Comparison of ENCODE assay signal across 8 cellular contexts in genomic region chr22:29266564-29267461, GRCh38. TPM values are rescaled to one million over a fixed set of nuclear protein-coding genes. Genes with fewer than 3 reads are reported as not detected.
A peak's percentile ranks its signal among the peaks of the same experiment; 100 is the strongest.
DNase-seq lines count a peak whose midpoint lies in the region; ATAC-seq, FAIRE-seq and TF ChIP-seq lines count a peak whose summit lies in the region.

No MANE protein-coding gene starts in this region.

- TF ChIP-seq CTCF in A549 (IDR thresholded peaks at IDR 0.05) (no peak), suprapubic skin (IDR thresholded peaks at IDR 0.05) (no peak)

- H3K4me2 ChIP-seq in A549: peak overlapping the region; percentile 98

- peak overlapping the region; percentile 100 for H3K4me3 Mint-ChIP-seq in activated naive CD8-positive, alpha-beta T cell treated with anti-CD3 and anti-CD28 coated beads, Interleukin-2, amount 50 U/mL, for 24 hours

- H3K9me3 Mint-ChIP-seq in activated naive CD8-positive, alpha-beta T cell treated with anti-CD3 and anti-CD28 coated beads, Interleukin-2, amount 50 U/mL, for 24 hours: no peaks in the 10 kb centered on the region

- H3K27me3 ChIP-seq in layer of hippocampus (ENCODE audit: control insufficient read depth, insufficient read depth, low read length) (no peaks in the 10 kb centered on the region), suprapubic skin (no peaks in the 10 kb centered on the region)

- H3K9me3 ChIP-seq in A549 (no peaks in the 10 kb centered on the region), suprapubic skin (no peaks in the 10 kb centered on the region)

- no peak for TF ChIP-seq EP300 in A549 (IDR thresholded peaks at IDR 0.05)
- no peak for TF ChIP-seq EP300 in suprapubic skin (IDR thresholded peaks at IDR 0.05)

- peaks cover 46% of the 10 kb centered on the region for H3K36me3 Mint-ChIP-seq in activated naive CD8-positive, alpha-beta T cell treated with anti-CD3 and anti-CD28 coated beads, Interleukin-2, amount 50 U/mL, for 24 hours (ENCODE audit: low read depth)

- H3K36me3 ChIP-seq in suprapubic skin: peaks cover 19% of the 10 kb centered on the region

- no peak for FAIRE-seq in A549 (lab: Jason Lieb, UNC)

- peak overlapping the region; percentile 100 for H3K27ac Mint-ChIP-seq in activated naive CD8-positive, alpha-beta T cell treated with anti-CD3 and anti-CD28 coated beads, Interleukin-2, amount 50 U/mL, for 24 hours

- H3K27ac ChIP-seq in A549 (peak overlapping the region; percentile 100), layer of hippocampus (ENCODE audit: low read depth, low read length) (peak overlapping the region; percentile 100), suprapubic skin (peak overlapping the region; percentile 99)

- ATAC-seq in A549 (peak in 1 of 2 experiments; percentile 7; a peak in 3 of 6 replicates), GM21381 (IDR thresholded peaks at IDR 0.05; ENCODE audit: unreplicated experiment) (no peak)
- no peak for ATAC-seq in activated naive CD8-positive, alpha-beta T cell treated with anti-CD3 and anti-CD28 coated beads, Interleukin-2, amount 50 U/mL, for 24 hours

- peaks cover 3% of the 10 kb centered on the region for H3K27me3 Mint-ChIP-seq in activated naive CD8-positive, alpha-beta T cell treated with anti-CD3 and anti-CD28 coated beads, Interleukin-2, amount 50 U/mL, for 24 hours

- TF ChIP-seq POLR2A in A549 (IDR thresholded peaks at IDR 0.05; ENCODE audit: low read length) (no peak), suprapubic skin (IDR thresholded peaks at IDR 0.05) (no peak)

- DNase-seq in A549 (ENCODE audit: low read depth in 1 of 2, low spot score in 1 of 2) (no peak), HK-2 (ENCODE audit: unreplicated experiment) (peak; percentile 13), suprapubic skin (ENCODE audit: low spot score in 2 of 2) (no peak), superior temporal gyrus (ENCODE audit: extremely low spot score) (no peak)
- DNase-seq in activated naive CD8-positive, alpha-beta T cell treated with anti-CD3 and anti-CD28 coated beads, Interleukin-2, amount 50 U/mL, for 24 hours: peak; percentile 17
- no peak for DNase-seq in stimulated activated CD4-positive, alpha-beta T cell treated with anti-CD3 and anti-CD28 coated beads, Interleukin-4, amount 100 ng/mL, for 24 hours

- H3K4me1 Mint-ChIP-seq in activated naive CD8-positive, alpha-beta T cell treated with anti-CD3 and anti-CD28 coated beads, Interleukin-2, amount 50 U/mL, for 24 hours: peaks cover 38% of the 10 kb centered on the region

- H3K4me3 ChIP-seq in A549 (peak overlapping the region; percentile 99), suprapubic skin (peak overlapping the region; percentile 80)

- no peak for TF ChIP-seq RAD21 in A549 (conservative IDR thresholded peaks at IDR 0.05 in 1 of 2, IDR thresholded peaks at IDR 0.05 in 1 of 2)

- 13% methylated on average over 9 of the region's 13 CpGs for WGBS in A549 (ENCODE audit: missing lambda C conversion rate)
- WGBS in suprapubic skin: 47% methylated on average over 5 of the region's 13 CpGs

- POLR2A ChIA-PET in A549 (lab: Yijun Ruan, JAX): no interaction called here

- CTCF ChIA-PET in A549 (lab: Yijun Ruan, JAX): interaction anchor here (0.7 to 1.1 kb wide), 2 partner anchors 18 to 22 kb away, joined by 3 read pairs; no protein-coding TSS in a partner anchor

- peaks cover 26% of the 10 kb centered on the region for H3K4me1 ChIP-seq in A549
- H3K4me1 ChIP-seq in suprapubic skin: peaks cover 47% of the 10 kb centered on the region

TF ChIP-seq in A549, 52 proteins besides CTCF, POLR2A, EP300 and RAD21:
- TF ChIP-seq FOSL2 (IDR thresholded peaks at IDR 0.05) (no peak), FOSL2 (CRISPR knock-in tag; IDR thresholded peaks at IDR 0.05) (no peak), USF2 (IDR thresholded peaks at IDR 0.05) (no peak), JUNB (IDR thresholded peaks at IDR 0.05) (no peak), HOXB5 (CRISPR knock-in tag; IDR thresholded peaks at IDR 0.05) (no peak), MAZ (IDR thresholded peaks at IDR 0.05; ENCODE audit: borderline replicate concordance, low read depth, low read length) (no peak), TP53 (CRISPR knock-in tag; IDR thresholded peaks at IDR 0.05) (no peak), HEYL (CRISPR knock-in tag; IDR thresholded peaks at IDR 0.05) (no peak), PHF8 (IDR thresholded peaks at IDR 0.05; ENCODE audit: borderline replicate concordance, low read depth) (no peak), MYC (IDR thresholded peaks at IDR 0.05; ENCODE audit: borderline replicate concordance, low read length) (no peak), NR3C1 (IDR thresholded peaks at IDR 0.05) (no peak), KDM1A (IDR thresholded peaks at IDR 0.05; ENCODE audit: low read depth) (no peak), FOXS1 (CRISPR knock-in tag; IDR thresholded peaks at IDR 0.05) (no peak), NFE2L2 (conservative IDR thresholded peaks at IDR 0.05; ENCODE audit: low read length) (no peak)
- TF ChIP-seq, protein P1, sequence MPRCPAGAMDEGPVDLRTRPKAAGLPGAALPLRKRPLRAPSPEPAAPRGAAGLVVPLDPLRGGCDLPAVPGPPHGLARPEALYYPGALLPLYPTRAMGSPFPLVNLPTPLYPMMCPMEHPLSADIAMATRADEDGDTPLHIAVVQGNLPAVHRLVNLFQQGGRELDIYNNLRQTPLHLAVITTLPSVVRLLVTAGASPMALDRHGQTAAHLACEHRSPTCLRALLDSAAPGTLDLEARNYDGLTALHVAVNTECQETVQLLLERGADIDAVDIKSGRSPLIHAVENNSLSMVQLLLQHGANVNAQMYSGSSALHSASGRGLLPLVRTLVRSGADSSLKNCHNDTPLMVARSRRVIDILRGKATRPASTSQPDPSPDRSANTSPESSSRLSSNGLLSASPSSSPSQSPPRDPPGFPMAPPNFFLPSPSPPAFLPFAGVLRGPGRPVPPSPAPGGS (IDR thresholded peaks at IDR 0.05): no peak
- TF ChIP-seq, protein P2, sequence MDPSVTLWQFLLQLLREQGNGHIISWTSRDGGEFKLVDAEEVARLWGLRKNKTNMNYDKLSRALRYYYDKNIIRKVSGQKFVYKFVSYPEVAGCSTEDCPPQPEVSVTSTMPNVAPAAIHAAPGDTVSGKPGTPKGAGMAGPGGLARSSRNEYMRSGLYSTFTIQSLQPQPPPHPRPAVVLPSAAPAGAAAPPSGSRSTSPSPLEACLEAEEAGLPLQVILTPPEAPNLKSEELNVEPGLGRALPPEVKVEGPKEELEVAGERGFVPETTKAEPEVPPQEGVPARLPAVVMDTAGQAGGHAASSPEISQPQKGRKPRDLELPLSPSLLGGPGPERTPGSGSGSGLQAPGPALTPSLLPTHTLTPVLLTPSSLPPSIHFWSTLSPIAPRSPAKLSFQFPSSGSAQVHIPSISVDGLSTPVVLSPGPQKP (IDR thresholded peaks at IDR 0.05; ENCODE audit: low read depth, low read length): no peak

RNA-seq across cellular contexts. Expression of gene RHBDD3, which starts 1.0 kb away (rescaled TPM):
- 10.2 and 14.2 TPM in 2 replicates for polyA plus RNA-seq in A549 (2011; rRNA removed)
- 25.9 and 36.5 TPM in 2 replicates for polyA plus RNA-seq in A549 (2012; cell fraction: cytosol; rRNA removed)
- 65.7 and 89.0 TPM in 2 replicates for polyA plus RNA-seq in A549 (2012; cell fraction: nucleus; rRNA removed)
- polyA plus RNA-seq in A549 (2017; fragmentation: RNase III; extraction: RNeasy Plus Mini Kit Qiagen cat#74134 plus additional on column Dnase treatment): 20.0 to 23.2 TPM (median 20.8 TPM) in 3 replicates
- polyA minus RNA-seq in A549 (2011; rRNA and poly(A)+ RNA removed): 5.3 and 5.7 TPM in 2 replicates
- 10 to 100 TPM; 10.1 to 22.7 (median 17.2) TPM for total RNA-seq in suprapubic skin

RNA-seq across cellular contexts. Expression of gene EWSR1, which starts 1.3 kb away (rescaled TPM):
- polyA plus RNA-seq in A549 (2011; rRNA removed): 146 and 202 TPM in 2 replicates
- 174 and 243 TPM in 2 replicates for polyA plus RNA-seq in A549 (2012; cell fraction: cytosol; rRNA removed)
- 430 and 508 TPM in 2 replicates for polyA plus RNA-seq in A549 (2012; cell fraction: nucleus; rRNA removed)
- 266 to 281 TPM (median 272 TPM) in 3 replicates for polyA plus RNA-seq in A549 (2017; fragmentation: RNase III; extraction: RNeasy Plus Mini Kit Qiagen cat#74134 plus additional on column Dnase treatment)
- polyA minus RNA-seq in A549 (2011; rRNA and poly(A)+ RNA removed): 233 and 303 TPM in 2 replicates
- total RNA-seq in suprapubic skin: 100 to 1,000 TPM; 132 to 308 (median 170) TPM

RNA-seq across cellular contexts. Expression of gene GAS2L1, which starts 39.6 kb away (rescaled TPM):
- polyA plus RNA-seq in A549 (2011; rRNA removed) (6.5 and 7.6 TPM in 2 replicates), A549 (2017; fragmentation: RNase III; extraction: RNeasy Plus Mini Kit Qiagen cat#74134 plus additional on column Dnase treatment) (14.8 to 17.2 TPM (median 16.5 TPM) in 3 replicates)
- 31.1 and 43.7 TPM in 2 replicates for polyA plus RNA-seq in A549 (2012; cell fraction: cytosol; rRNA removed)
- 43.5 and 68.2 TPM in 2 replicates for polyA plus RNA-seq in A549 (2012; cell fraction: nucleus; rRNA removed)
- 6.1 and 7.3 TPM in 2 replicates for polyA minus RNA-seq in A549 (2011; rRNA and poly(A)+ RNA removed)
- total RNA-seq in suprapubic skin: 10 to 100 TPM; 49.0 to 94.8 (median 85.4) TPM

RNA-seq across cellular contexts. Expression of gene RASL10A, which starts 48.7 kb away (rescaled TPM):
- polyA plus RNA-seq in A549 (2011; rRNA removed) (0.08 and 0.28 TPM in 2 replicates), A549 (2017; fragmentation: RNase III; extraction: RNeasy Plus Mini Kit Qiagen cat#74134 plus additional on column Dnase treatment) (0.22 to 0.36 TPM (median 0.25 TPM) in 3 replicates)
- polyA plus RNA-seq in A549 (2012; cell fraction: cytosol; rRNA removed): 0.38 and 0.41 TPM in 2 replicates
- polyA plus RNA-seq in A549 (2012; cell fraction: nucleus; rRNA removed): 2.3 and 3.1 TPM in 2 replicates
- polyA minus RNA-seq in A549 (2011; rRNA and poly(A)+ RNA removed): not detected in 2 replicates
- total RNA-seq in suprapubic skin: 1 to 10 TPM in 2 of 4 donors, under 1 TPM in 2; 0.34 to 1.7 (median 0.95) TPM

Comparison
In these comparisons a context has a peak if more than half of its experiments do, and no peak if none do; other contexts are left out.
1. DNase-seq: peak in HK-2 (single experiment) and activated naive CD8-positive, alpha-beta T cell treated with anti-CD3 and anti-CD28 coated beads, Interleukin-2, amount 50 U/mL, for 24 hours (single experiment); none in A549 (0 of 2), suprapubic skin (0 of 2), stimulated activated CD4-positive, alpha-beta T cell treated with anti-CD3 and anti-CD28 coated beads, Interleukin-4, amount 100 ng/mL, for 24 hours (single experiment) and superior temporal gyrus (single experiment).
2. Peak in every context shown above with its lines, with median percentiles within 50 percentile points of each other: H3K27ac ChIP-seq.